15 cellular contexts compared by ENCODE assay signal in the genomic region with DNA sequence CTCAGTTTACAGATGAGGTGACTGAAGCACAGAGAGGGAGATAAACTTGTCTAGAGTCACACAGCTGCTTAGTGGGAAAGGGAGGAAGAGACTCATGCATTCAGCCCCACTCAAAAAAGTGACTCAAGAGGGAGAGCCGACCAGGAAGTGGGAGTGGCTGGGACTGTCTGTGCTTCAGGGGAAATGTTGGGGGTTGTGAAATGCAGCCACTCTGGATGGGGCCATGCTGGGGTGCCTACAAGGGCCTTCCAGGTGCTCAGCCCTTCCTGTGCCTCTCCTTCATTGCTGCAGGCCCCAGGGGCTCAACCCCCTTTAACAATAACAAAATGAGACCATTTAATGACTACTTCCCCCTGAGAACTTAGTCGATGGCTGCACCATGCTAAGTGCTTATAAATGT. TPM values are rescaled to one million over a fixed set of nuclear protein-coding genes. Genes with fewer than 3 reads are reported as not detected.
A peak's percentile ranks its signal among the peaks of the same experiment; 100 is the strongest.
DNase-seq lines count a peak whose midpoint lies in the region; ATAC-seq and TF ChIP-seq lines count a peak whose summit lies in the region.
"Had no signal": no experiment of that assay in that cellular context is flagged by ENCODE, and none has a peak within 500 bp of the region (broad histone marks: within the 10 kb centered on the region; RNA-seq: fewer than 3 reads in every experiment).

No MANE protein-coding gene starts in this region.

- no peaks in the 10 kb centered on the region for H3K27me3 ChIP-seq in BLaER1 treated with 17β-estradiol and CSF1 and Interleukin-3, amounts not matched to agents 10 nM and 100 nM
- H3K27me3 ChIP-seq: dorsolateral prefrontal cortex, SJSA1 had no signal

- H3K4me3 ChIP-seq in BLaER1 treated with 17β-estradiol and CSF1 and Interleukin-3, amounts not matched to agents 10 nM and 100 nM = no peak overlapping the region
- no peak overlapping the region for H3K4me3 ChIP-seq in Jurkat, Clone E6-1 (ENCODE audit: low read length)
- H3K4me3 ChIP-seq: dorsolateral prefrontal cortex, SJSA1 had no signal

- H3K36me3 ChIP-seq in BLaER1 treated with 17β-estradiol and CSF1 and Interleukin-3, amounts not matched to agents 10 nM and 100 nM = no peaks in the 10 kb centered on the region
- H3K36me3 ChIP-seq: SJSA1 had no signal

- H4K20me1 ChIP-seq in BLaER1 treated with 17β-estradiol and CSF1 and Interleukin-3, amounts not matched to agents 10 nM and 100 nM = no peaks in the 10 kb centered on the region; a peak in 1 of 22 replicates

- POLR2A ChIA-PET in activated naive CD8-positive, alpha-beta T cell treated with anti-CD3 and anti-CD28 coated beads, Interleukin-2, amount 10 ng/mL, durations not matched to agents 7 days and 5 days (lab: Charles Lee) = no interaction called here
- POLR2A ChIA-PET in activated CD4-positive, alpha-beta memory T cell treated with anti-CD3 and anti-CD28 coated beads, Interleukin-2, amount 10 ng/mL, durations not matched to agents 7 days and 5 days (lab: Charles Lee) = no interaction called here

- no peak overlapping the region for H3K27ac ChIP-seq in BLaER1 treated with 17β-estradiol and CSF1 and Interleukin-3, amounts not matched to agents 10 nM and 100 nM
- H3K27ac ChIP-seq: dorsolateral prefrontal cortex, SJSA1 had no signal

- no peaks in the 10 kb centered on the region for H3K9me3 ChIP-seq in BLaER1 treated with 17β-estradiol and CSF1 and Interleukin-3, amounts not matched to agents 10 nM and 100 nM (replicated peaks in 1 of 11)
- H3K9me3 ChIP-seq: SJSA1 had no signal

- no peak overlapping the region for H3K4me3 Mint-ChIP-seq in activated naive CD8-positive, alpha-beta T cell treated with anti-CD3 and anti-CD28 coated beads, Interleukin-2, amount 10 ng/mL, durations not matched to agents 7 days and 5 days
- H3K4me3 Mint-ChIP-seq in mesothelial cell of epicardium = no peak overlapping the region
- no peak overlapping the region for H3K4me3 Mint-ChIP-seq in activated CD4-positive, alpha-beta memory T cell treated with anti-CD3 and anti-CD28 coated beads, Interleukin-2, amount 10 ng/mL, durations not matched to agents 7 days and 5 days
- H3K4me3 Mint-ChIP-seq: IgD-negative memory B cell had no signal

- no peak for TF ChIP-seq CTCF in mesothelial cell of epicardium (IDR thresholded peaks at IDR 0.05; ENCODE audit: unreplicated experiment)

- H3K36me3 Mint-ChIP-seq in activated naive CD8-positive, alpha-beta T cell treated with anti-CD3 and anti-CD28 coated beads, Interleukin-2, amount 10 ng/mL, durations not matched to agents 7 days and 5 days = no peaks in the 10 kb centered on the region
- H3K36me3 Mint-ChIP-seq in mesothelial cell of epicardium = peaks cover 2% of the 10 kb centered on the region
- no peaks in the 10 kb centered on the region for H3K36me3 Mint-ChIP-seq in activated naive CD4-positive, alpha-beta T cell treated with anti-CD3 and anti-CD28 coated beads, Interleukin-2, amount 50 U/mL, for 72 hours
- H3K36me3 Mint-ChIP-seq in activated CD4-positive, alpha-beta memory T cell treated with anti-CD3 and anti-CD28 coated beads, Interleukin-2, amount 10 ng/mL, durations not matched to agents 7 days and 5 days (ENCODE audit: low read depth) = no peaks in the 10 kb centered on the region
- H3K36me3 Mint-ChIP-seq: IgD-negative memory B cell had no signal

- H3K9me3 Mint-ChIP-seq in activated naive CD8-positive, alpha-beta T cell treated with anti-CD3 and anti-CD28 coated beads, Interleukin-2, amount 10 ng/mL, durations not matched to agents 7 days and 5 days = no peaks in the 10 kb centered on the region
- no peaks in the 10 kb centered on the region for H3K9me3 Mint-ChIP-seq in mesothelial cell of epicardium
- no peaks in the 10 kb centered on the region for H3K9me3 Mint-ChIP-seq in activated naive CD4-positive, alpha-beta T cell treated with anti-CD3 and anti-CD28 coated beads, Interleukin-2, amount 50 U/mL, for 72 hours
- no peaks in the 10 kb centered on the region for H3K9me3 Mint-ChIP-seq in activated CD4-positive, alpha-beta memory T cell treated with anti-CD3 and anti-CD28 coated beads, Interleukin-2, amount 10 ng/mL, durations not matched to agents 7 days and 5 days
- H3K9me3 Mint-ChIP-seq: IgD-negative memory B cell had no signal

- peaks cover 6% of the 10 kb centered on the region for H3K27me3 Mint-ChIP-seq in activated naive CD8-positive, alpha-beta T cell treated with anti-CD3 and anti-CD28 coated beads, Interleukin-2, amount 10 ng/mL, durations not matched to agents 7 days and 5 days
- no peaks in the 10 kb centered on the region for H3K27me3 Mint-ChIP-seq in mesothelial cell of epicardium (ENCODE audit: low read depth)
- peaks cover 1% of the 10 kb centered on the region for H3K27me3 Mint-ChIP-seq in activated CD4-positive, alpha-beta memory T cell treated with anti-CD3 and anti-CD28 coated beads, Interleukin-2, amount 10 ng/mL, durations not matched to agents 7 days and 5 days
- H3K27me3 Mint-ChIP-seq: IgD-negative memory B cell had no signal

- no peak overlapping the region for H3K27ac Mint-ChIP-seq in activated naive CD8-positive, alpha-beta T cell treated with anti-CD3 and anti-CD28 coated beads, Interleukin-2, amount 10 ng/mL, durations not matched to agents 7 days and 5 days
- peak overlapping the region; percentile 71 for H3K27ac Mint-ChIP-seq in mesothelial cell of epicardium
- H3K27ac Mint-ChIP-seq in activated naive CD4-positive, alpha-beta T cell treated with anti-CD3 and anti-CD28 coated beads, Interleukin-2, amount 50 U/mL, for 72 hours = peak overlapping the region in 1 of 2 donors; percentile 48
- no peak overlapping the region for H3K27ac Mint-ChIP-seq in activated CD4-positive, alpha-beta memory T cell treated with anti-CD3 and anti-CD28 coated beads, Interleukin-2, amount 10 ng/mL, durations not matched to agents 7 days and 5 days
- H3K27ac Mint-ChIP-seq: IgD-negative memory B cell had no signal

- peaks cover 5 to 11% (median 7%) of the 10 kb centered on the region in 10 experiments; a peak in 16 of 20 replicates for H3K4me1 ChIP-seq in BLaER1 treated with 17β-estradiol and CSF1 and Interleukin-3, amounts not matched to agents 10 nM and 100 nM

- CTCF ChIA-PET in activated CD4-positive, alpha-beta memory T cell treated with anti-CD3 and anti-CD28 coated beads, Interleukin-2, amount 10 ng/mL, durations not matched to agents 7 days and 5 days (lab: Charles Lee) = no interaction called here

- H3K4me1 Mint-ChIP-seq in activated naive CD8-positive, alpha-beta T cell treated with anti-CD3 and anti-CD28 coated beads, Interleukin-2, amount 10 ng/mL, durations not matched to agents 7 days and 5 days = peaks cover 6% of the 10 kb centered on the region
- H3K4me1 Mint-ChIP-seq in mesothelial cell of epicardium = peaks cover 58% of the 10 kb centered on the region
- no peaks in the 10 kb centered on the region for H3K4me1 Mint-ChIP-seq in activated CD4-positive, alpha-beta memory T cell treated with anti-CD3 and anti-CD28 coated beads, Interleukin-2, amount 10 ng/mL, durations not matched to agents 7 days and 5 days

- peak overlapping the region in 10 of 11 experiments; percentile 4 to 64 (median 38); a peak in 15 of 22 replicates for H3K4me2 ChIP-seq in BLaER1 treated with 17β-estradiol and CSF1 and Interleukin-3, amounts not matched to agents 10 nM and 100 nM

- no peak overlapping the region for H3K9ac ChIP-seq in BLaER1 treated with 17β-estradiol and CSF1 and Interleukin-3, amounts not matched to agents 10 nM and 100 nM

- peak; percentile 16 for DNase-seq in Jurkat, Clone E6-1 (ENCODE audit: low read depth, low spot score)
- no peak for DNase-seq in activated naive CD8-positive, alpha-beta T cell treated with anti-CD3 and anti-CD28 coated beads, Interleukin-2, amount 10 ng/mL, durations not matched to agents 7 days and 5 days
- no peak for DNase-seq in mesothelial cell of epicardium (ENCODE audit: low spot score in 2 of 2, unreplicated experiment in 2 of 2)
- no peak for DNase-seq in kidney tubule cell (ENCODE audit: low spot score)
- no peak for DNase-seq in activated naive CD4-positive, alpha-beta T cell treated with anti-CD3 and anti-CD28 coated beads, Interleukin-2, amount 50 U/mL, for 72 hours (ENCODE audit: low spot score in 2 of 2)
- no peak for DNase-seq in SKM-1 (lab: John Stamatoyannopoulos, UW; ENCODE audit: unreplicated experiment)
- no peak for DNase-seq in activated CD4-positive, alpha-beta memory T cell treated with anti-CD3 and anti-CD28 coated beads, Interleukin-2, amount 10 ng/mL, durations not matched to agents 7 days and 5 days
- DNase-seq: dorsolateral prefrontal cortex; NCI-H1694; NCI-H82; stimulated activated naive CD8-positive, alpha-beta T cell treated with anti-CD3 and anti-CD28 coated beads, Interleukin-15, Interleukin-2, amounts not matched to agents 100 U/mL and 50 U/mL, for 24 hours had no signal

- peak; percentile 33 for ATAC-seq in activated naive CD8-positive, alpha-beta T cell treated with anti-CD3 and anti-CD28 coated beads, Interleukin-2, amount 10 ng/mL, durations not matched to agents 7 days and 5 days (ENCODE audit: low read depth)
- no peak for ATAC-seq in activated naive CD4-positive, alpha-beta T cell treated with anti-CD3 and anti-CD28 coated beads, Interleukin-2, amount 50 U/mL, for 72 hours
- ATAC-seq: stimulated activated naive CD8-positive, alpha-beta T cell treated with anti-CD3 and anti-CD28 coated beads, Interleukin-15, Interleukin-2, amounts not matched to agents 100 U/mL and 50 U/mL, for 24 hours had no signal

RNA-seq across cellular contexts. Expression of a gene that starts 41.8 kb away (rescaled TPM):
- polyA plus RNA-seq in Jurkat, Clone E6-1 (2012; ENCODE audit: insufficient read depth, insufficient read length) = 0.82 TPM
- total RNA-seq in activated naive CD8-positive, alpha-beta T cell treated with anti-CD3 and anti-CD28 coated beads, Interleukin-2, amount 10 ng/mL, durations not matched to agents 7 days and 5 days = under 1 TPM; 0.11 to 0.14 TPM
- 29.8 to 33.6 TPM (median 31.2 TPM) in 3 replicates for total RNA-seq in mesothelial cell of epicardium
- under 1 TPM; 0.05 to 0.31 TPM for total RNA-seq in activated naive CD4-positive, alpha-beta T cell treated with anti-CD3 and anti-CD28 coated beads, Interleukin-2, amount 50 U/mL, for 72 hours
- total RNA-seq in activated CD4-positive, alpha-beta memory T cell treated with anti-CD3 and anti-CD28 coated beads, Interleukin-2, amount 10 ng/mL, durations not matched to agents 7 days and 5 days = under 1 TPM; 0.30 TPM
- total RNA-seq: myocyte had no signal

Comparison
In these comparisons a context has a peak if more than half of its experiments do, and no peak if none do; other contexts are left out.
1. RNA of a gene that starts 41.8 kb away (total RNA-seq): 29.8 to 33.6 TPM in mesothelial cell of epicardium; 0.05 to 0.31 TPM in activated naive CD4-positive, alpha-beta T cell treated with anti-CD3 and anti-CD28 coated beads, Interleukin-2, amount 50 U/mL, for 72 hours, 0.30 TPM in activated CD4-positive, alpha-beta memory T cell treated with anti-CD3 and anti-CD28 coated beads, Interleukin-2, amount 10 ng/mL, durations not matched to agents 7 days and 5 days and 0.11 to 0.14 TPM in activated naive CD8-positive, alpha-beta T cell treated with anti-CD3 and anti-CD28 coated beads, Interleukin-2, amount 10 ng/mL, durations not matched to agents 7 days and 5 days; every median in the first group is over 10 times any median in the second.